ENCODE assay signal across 14 cellular contexts in the genomic region with DNA sequence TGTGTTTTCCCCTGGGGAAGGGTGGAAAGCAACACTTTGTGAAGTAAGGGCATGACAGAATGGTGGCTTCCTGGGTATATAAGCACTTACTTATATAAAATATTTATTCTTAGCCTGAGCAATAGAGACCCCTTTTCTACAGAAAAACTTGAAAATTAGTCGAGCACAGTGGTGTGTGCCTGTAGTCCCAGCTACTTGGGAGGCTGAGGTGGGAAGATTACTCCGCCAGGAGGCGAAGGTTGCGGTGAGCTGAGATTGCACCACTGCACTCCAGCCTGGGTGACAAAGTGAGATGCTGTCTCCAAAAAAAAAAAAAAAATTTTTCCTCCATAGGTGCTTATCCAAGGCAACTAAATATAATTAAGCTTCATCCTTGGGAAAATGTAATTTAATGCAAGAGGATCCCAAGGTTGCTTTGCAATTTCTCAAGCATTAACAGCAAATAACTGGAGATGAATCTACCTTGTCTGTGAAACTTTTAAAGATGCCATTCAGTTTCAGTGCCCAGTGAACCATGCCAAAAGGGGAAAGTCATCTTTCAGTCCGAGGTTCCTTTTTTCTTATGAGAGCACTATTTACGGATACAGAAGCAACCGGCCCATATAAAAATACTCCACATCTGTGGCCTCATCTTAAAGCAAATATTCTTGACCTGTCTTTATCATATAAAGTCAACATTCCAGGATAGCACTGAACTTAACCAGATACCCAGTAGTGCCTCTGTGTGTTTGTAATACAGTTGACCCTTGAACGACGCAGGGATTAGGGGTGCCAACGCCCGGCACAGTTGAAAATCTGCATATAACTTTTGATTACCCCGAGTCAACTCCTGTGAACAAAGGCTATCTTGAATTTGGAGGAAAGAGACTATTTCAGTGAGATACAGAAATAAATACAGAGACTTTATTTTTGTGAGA.
DNase-seq lines count a peak whose midpoint lies in the region; ATAC-seq and TF ChIP-seq lines count a peak whose summit lies in the region.
"Had no signal": no experiment of that assay in that cellular context is flagged by ENCODE, and none has a peak within 500 bp of the region (broad histone marks: within the 10 kb centered on the region; RNA-seq: fewer than 3 reads in every experiment).

No MANE protein-coding gene starts in this region.

- POLR2A ChIA-PET in T-cell (lab: Charles Lee) (no interaction called here), PC-3 (lab: Charles Lee; ENCODE audit: unreplicated experiment) (interaction anchor here (0.7 kb wide), 1 partner anchor 290 kb away, joined by 3 read pairs; no protein-coding TSS in a partner anchor)

- peak overlapping the region; percentile 70 for H3K27ac ChIP-seq in DOHH2 (ENCODE audit: low read depth, low read length)
- H3K27ac ChIP-seq in PC-3 (ENCODE audit: low read length), result no peak overlapping the region
- H3K27ac ChIP-seq: adrenal gland, KMS-11, psoas muscle had no signal

- H3K9ac ChIP-seq in PC-3 (ENCODE audit: low read length), result no peak overlapping the region
- H3K9ac ChIP-seq: KMS-11 had no signal

- H3K4me3 Mint-ChIP-seq in T-cell (no peak overlapping the region), mesothelial cell of epicardium (no peak overlapping the region)
- H3K4me3 Mint-ChIP-seq in T-helper 2 cell treated with Interferon-gamma antibody and Interleukin-4, amounts not matched to agents 5 μg/mL and 100 μg/mL, for 36 hours, result no peak overlapping the region

- peak; percentile 44 for ATAC-seq in GM21381 (IDR thresholded peaks at IDR 0.05; ENCODE audit: unreplicated experiment)
- ATAC-seq in T-cell (replicated peaks in 1 of 4), result no peak
- no peak for ATAC-seq in PC-3
- ATAC-seq in GM19035 (IDR thresholded peaks at IDR 0.05; ENCODE audit: unreplicated experiment), result no peak
- no peak for ATAC-seq in HG03039 (IDR thresholded peaks at IDR 0.05; ENCODE audit: unreplicated experiment)
- ATAC-seq: psoas muscle had no signal

- H3K27me3 Mint-ChIP-seq in T-cell, result no peaks in the 10 kb centered on the region
- H3K27me3 Mint-ChIP-seq in mesothelial cell of epicardium (ENCODE audit: low read depth), result no peaks in the 10 kb centered on the region
- H3K27me3 Mint-ChIP-seq in T-helper 2 cell treated with Interferon-gamma antibody and Interleukin-4, amounts not matched to agents 5 μg/mL and 100 μg/mL, for 36 hours (ENCODE audit: low read depth), result no peaks in the 10 kb centered on the region

- CTCF ChIA-PET in T-cell (lab: Charles Lee) (interaction anchor here in 1 of 2 donors (0.6 to 1.2 kb wide), 2 partner anchors 287 to 290 kb away, joined by 3 read pairs; no protein-coding TSS in a partner anchor), PC-3 (lab: Charles Lee) (interaction anchor here (0.6 kb wide), 1 partner anchor 39 kb away, joined by 4 read pairs; no protein-coding TSS in a partner anchor)

- no peak overlapping the region for H2AFZ ChIP-seq in PC-3 (ENCODE audit: low read length)

- H3K9me3 Mint-ChIP-seq in T-cell, result no peaks in the 10 kb centered on the region
- no peaks in the 10 kb centered on the region for H3K9me3 Mint-ChIP-seq in mesothelial cell of epicardium
- H3K9me3 Mint-ChIP-seq in T-helper 2 cell treated with Interferon-gamma antibody and Interleukin-4, amounts not matched to agents 5 μg/mL and 100 μg/mL, for 36 hours, result no peaks in the 10 kb centered on the region

- H4K20me1 ChIP-seq in DOHH2 (ENCODE audit: control insufficient read depth, insufficient read depth, low read depth, low read length) (no peaks in the 10 kb centered on the region), PC-3 (ENCODE audit: low read length) (no peaks in the 10 kb centered on the region)

- H3K27me3 ChIP-seq in DOHH2 (ENCODE audit: control insufficient read depth, low read length) (no peaks in the 10 kb centered on the region), PC-3 (ENCODE audit: low read length) (no peaks in the 10 kb centered on the region)
- H3K27me3 ChIP-seq: adrenal gland had no signal

- H3K4me3 ChIP-seq in DOHH2 (ENCODE audit: low read length) (peak overlapping the region; percentile 62), PC-3 (ENCODE audit: low read length) (no peak overlapping the region)
- H3K4me3 ChIP-seq: adrenal gland, HAP-1, psoas muscle had no signal

- DNase-seq in T-cell (no peak), mesothelial cell of epicardium (ENCODE audit: low spot score in 2 of 2, unreplicated experiment in 2 of 2) (no peak), PC-3 (no peak)
- no peak for DNase-seq in T-helper 2 cell treated with Interferon-gamma antibody and Interleukin-4, amounts not matched to agents 5 μg/mL and 100 μg/mL, for 36 hours (ENCODE audit: low spot score)
- DNase-seq: adrenal gland; effector CD4-positive, alpha-beta T cell; glutamatergic neuron; psoas muscle had no signal

- H3F3A ChIP-seq in DOHH2 (ENCODE audit: control insufficient read depth, insufficient read depth), result 0 out of 2 replicates have a peak, but pooled peaks cover 3% of the 10 kb centered on the region
- H3F3A ChIP-seq in PC-3 (ENCODE audit: low read length, unreplicated experiment), result peaks cover 4% of the 10 kb centered on the region

- BruUV-seq in PC-3 (replicated peaks; lab: Mats Ljungman, UMichigan), result no TSS peak

- H3K79me2 ChIP-seq in DOHH2 (ENCODE audit: control insufficient read depth, low read length) (no peaks in the 10 kb centered on the region), PC-3 (ENCODE audit: low read length) (no peaks in the 10 kb centered on the region)

- intact Hi-C loops in PC-3 (cut with micrococcal nuclease), result no loop called here

- H3K9me3 ChIP-seq in DOHH2 (ENCODE audit: control insufficient read depth, insufficient read depth, low read length) (no peaks in the 10 kb centered on the region), PC-3 (ENCODE audit: low read length) (no peaks in the 10 kb centered on the region)
- H3K9me3 ChIP-seq: adrenal gland, HAP-1, psoas muscle had no signal

- H3K27ac Mint-ChIP-seq in T-cell (peak overlapping the region; percentile 50 to 65), mesothelial cell of epicardium (peak overlapping the region; percentile 76)
- H3K27ac Mint-ChIP-seq in T-helper 2 cell treated with Interferon-gamma antibody and Interleukin-4, amounts not matched to agents 5 μg/mL and 100 μg/mL, for 36 hours, result no peak overlapping the region

- H3K36me3 Mint-ChIP-seq in T-cell, result peaks cover 34% of the 10 kb centered on the region
- H3K36me3 Mint-ChIP-seq in mesothelial cell of epicardium, result peaks cover 16% of the 10 kb centered on the region
- peaks cover 10% of the 10 kb centered on the region for H3K36me3 Mint-ChIP-seq in T-helper 2 cell treated with Interferon-gamma antibody and Interleukin-4, amounts not matched to agents 5 μg/mL and 100 μg/mL, for 36 hours (ENCODE audit: low read depth)

- peaks cover 4% of the 10 kb centered on the region; the same call in 1 of the 2 replicates for H3K36me3 ChIP-seq in DOHH2 (ENCODE audit: control insufficient read depth, low read length)
- H3K36me3 ChIP-seq in PC-3 (ENCODE audit: low read depth, low read length), result no peaks in the 10 kb centered on the region

- H3K4me1 Mint-ChIP-seq in T-cell, result peaks cover 0 to 15% (median 9%) of the 10 kb centered on the region in 3 donors
- peaks cover 36% of the 10 kb centered on the region for H3K4me1 Mint-ChIP-seq in mesothelial cell of epicardium
- H3K4me1 Mint-ChIP-seq in T-helper 2 cell treated with Interferon-gamma antibody and Interleukin-4, amounts not matched to agents 5 μg/mL and 100 μg/mL, for 36 hours (ENCODE audit: low read depth), result peaks cover 7% of the 10 kb centered on the region

- H3K9me2 ChIP-seq in DOHH2 (replicated peaks; ENCODE audit: control insufficient read depth, low read length) (no peaks in the 10 kb centered on the region), PC-3 (replicated peaks; ENCODE audit: low read length) (no peaks in the 10 kb centered on the region)

- H3K4me2 ChIP-seq in DOHH2 (ENCODE audit: low read length), result peak overlapping the region; percentile 78
- H3K4me2 ChIP-seq in PC-3 (ENCODE audit: low read length), result no peak overlapping the region
- H3K4me2 ChIP-seq: KMS-11 had no signal

- H3K4me1 ChIP-seq in DOHH2 (ENCODE audit: control insufficient read depth, low read length) (peaks cover 31% of the 10 kb centered on the region), PC-3 (ENCODE audit: insufficient read depth, low read length) (peaks cover 33% of the 10 kb centered on the region)
- H3K4me1 ChIP-seq: psoas muscle had no signal

- TF ChIP-seq CTCF in DOHH2 (IDR thresholded peaks at IDR 0.05; ENCODE audit: low read depth, low read length, poor library complexity, severe bottlenecking) (no peak), mesothelial cell of epicardium (IDR thresholded peaks at IDR 0.05; ENCODE audit: unreplicated experiment) (no peak), PC-3 (conservative IDR thresholded peaks at IDR 0.05; ENCODE audit: low read depth, low read length) (no peak)
